ENCODE assay signal across 8 cellular contexts in the genomic region with DNA sequence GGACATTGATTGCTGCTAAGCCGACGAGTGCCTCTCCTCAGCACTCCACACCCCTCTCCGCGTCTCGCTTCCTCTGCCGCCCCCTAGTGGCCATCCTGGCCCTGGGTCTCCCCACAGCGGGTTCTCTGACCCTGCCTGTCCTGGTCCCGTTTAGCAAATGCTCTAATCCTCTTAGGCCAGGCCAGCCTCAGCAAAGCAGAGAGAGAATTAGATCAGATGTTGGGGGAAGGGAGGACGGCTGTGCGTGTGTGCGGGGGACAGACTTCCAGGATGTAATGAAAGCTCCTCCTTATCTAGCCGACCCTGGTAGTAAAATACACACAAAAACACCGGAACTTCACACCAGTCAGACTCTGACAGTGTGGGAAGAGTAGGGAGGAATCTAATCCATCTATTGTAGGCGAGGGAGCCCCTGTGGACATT. TPM values are rescaled to one million over a fixed set of nuclear protein-coding genes. Genes with fewer than 3 reads are reported as not detected.
DNase-seq lines count a peak whose midpoint lies in the region; ATAC-seq and TF ChIP-seq lines count a peak whose summit lies in the region.

No MANE protein-coding gene starts in this region.

- DNase-seq in AG09309 (ENCODE audit: low read depth) (no peak), H4 (ENCODE audit: low spot score) (peak; percentile 75), NCI-H69 (lab: John Stamatoyannopoulos, UW) (peak; percentile 70), dermis microvascular lymphatic vessel endothelial cell (ENCODE audit: low read depth in 2 of 2) (peak; percentile 30 to 69), lower lobe of right lung (peak; percentile 84)
- peak; percentile 93 to 94 for DNase-seq in activated CD4-positive, alpha-beta T cell treated with anti-CD3 and anti-CD28 coated beads, Interleukin-2, amount 50 U/mL, for 48 hours
- DNase-seq in stimulated activated CD4-positive, alpha-beta T cell treated with anti-CD3 and anti-CD28 coated beads, TNF-alpha, amount 100 ng/mL, for 4 hours (ENCODE audit: low read depth in 3 of 3) = peak; percentile 70 to 87 (median 73)

- TF ChIP-seq CTCF in AG09309 (IDR thresholded peaks at IDR 0.05; ENCODE audit: control insufficient read depth, insufficient read depth, low read depth, low read length, missing control alignments) (peak; percentile 97), lower lobe of right lung (IDR thresholded peaks at IDR 0.05) (peak; percentile 95)

- H3K9me3 ChIP-seq in lower lobe of right lung = no peaks in the 10 kb centered on the region

- no peak overlapping the region for H3K4me3 ChIP-seq in AG09309 (ENCODE audit: control insufficient read depth, low read depth, low read length)
- no peak overlapping the region for H3K4me3 ChIP-seq in lower lobe of right lung

- no peak overlapping the region for H3K27ac ChIP-seq in lower lobe of right lung

- H3K36me3 ChIP-seq in lower lobe of right lung = no peaks in the 10 kb centered on the region

- H3K27me3 ChIP-seq in lower lobe of right lung (ENCODE audit: low read depth) = peaks cover 4% of the 10 kb centered on the region

- no peaks in the 10 kb centered on the region for H3K4me1 ChIP-seq in lower lobe of right lung

- ATAC-seq in lower lobe of right lung (peak; percentile 93 to 94), GM18873 (IDR thresholded peaks at IDR 0.05; ENCODE audit: low FRiP score, unreplicated experiment) (no peak)

- intact Hi-C loops in lower lobe of right lung (cut with DNase I) = no loop called here

RNA-seq across cellular contexts. Expression of a gene that starts 4.5 kb away (rescaled TPM):
- not detected in 2 replicates for total RNA-seq in H4 (2014; rRNA removed; shearing (Covaris generic))
- not detected in 2 replicates for total RNA-seq in dermis microvascular lymphatic vessel endothelial cell
- not detected for total RNA-seq in lower lobe of right lung

RNA-seq across cellular contexts. Expression of a gene that starts 22.6 kb away (rescaled TPM):
- not detected in 2 replicates for total RNA-seq in H4 (2014; rRNA removed; shearing (Covaris generic))
- not detected in 2 replicates for total RNA-seq in dermis microvascular lymphatic vessel endothelial cell
- not detected for total RNA-seq in lower lobe of right lung

RNA-seq across cellular contexts. Expression of a gene that starts 41.8 kb away (rescaled TPM):
- not detected in 2 replicates for total RNA-seq in H4 (2014; rRNA removed; shearing (Covaris generic))
- total RNA-seq in dermis microvascular lymphatic vessel endothelial cell (not detected in 2 replicates), lower lobe of right lung (not detected)

RNA-seq across cellular contexts. Expression of a gene that starts 59.2 kb away (rescaled TPM):
- not detected in 2 replicates for total RNA-seq in H4 (2014; rRNA removed; shearing (Covaris generic))
- total RNA-seq in dermis microvascular lymphatic vessel endothelial cell (not detected in 2 replicates), lower lobe of right lung (not detected)
